Comparison of ENCODE assay signal across 35 cellular contexts in genomic region chr13:111636271-111636670, GRCh38.
"Had no signal": no experiment of that assay in that cellular context is flagged by ENCODE, and none has a peak within 500 bp of the region (broad histone marks: within the 10 kb centered on the region; RNA-seq: fewer than 3 reads in every experiment).

No MANE protein-coding gene starts in this region.

- H3K36me3 ChIP-seq: adrenal gland, brain microvascular endothelial cell, breast epithelium had no signal

- H3K4me3 Mint-ChIP-seq: activated B cell treated with CpG ODN at 0.5 μM for 24 hours; activated CD4-positive, alpha-beta memory T cell treated with anti-CD3 and anti-CD28 coated beads for 36 hours; activated CD4-positive, alpha-beta T cell treated with anti-CD3 and anti-CD28 coated beads, Interleukin-2, amount 10 ng/mL, durations not matched to agents 24 days and 14 days; activated CD8-positive, alpha-beta T cell treated with anti-CD3 and anti-CD28 coated beads for 36 hours; activated naive CD4-positive, alpha-beta T cell treated with anti-CD3 and anti-CD28 coated beads for 36 hours; activated naive CD8-positive, alpha-beta T cell treated with anti-CD3 and anti-CD28 coated beads for 36 hours; activated T-cell treated with anti-CD3 and anti-CD28 coated beads, Interleukin-2, amount 50 U/mL, for 4 hours; activated T-cell treated with anti-CD3 and anti-CD28 coated beads, Interleukin-2, amount 50 U/mL, for 72 hours; activated T-helper 1 cell treated with anti-CD3 and anti-CD28 coated beads, Interleukin-12 subunit alpha, Interleukin-12 subunit beta, Interleukin-2, Interleukin-4 antibody, amounts not matched to agents 30 ng/mL and 10 ng/mL and 1 ng/mL, durations not matched to agents 14 hours and 24 hours and 36 hours; activated T-helper 17 cell treated with anti-CD3 and anti-CD28 coated beads, Interleukin-2, amount 50 U/mL, for 72 hours; T-helper 1 cell treated with Interleukin-12 subunit alpha and Interleukin-12 subunit beta and Interleukin-4 antibody, amounts not matched to agents 30 μg/mL and 1 μg/mL, for 36 hours; T-helper 2 cell treated with Interferon-gamma antibody and Interleukin-4, amounts not matched to agents 5 μg/mL and 100 μg/mL, for 36 hours had no signal

- H3K9me3 Mint-ChIP-seq: activated B cell treated with CpG ODN at 0.5 μM for 24 hours; activated CD4-positive, alpha-beta memory T cell treated with anti-CD3 and anti-CD28 coated beads for 36 hours; activated CD4-positive, alpha-beta T cell treated with anti-CD3 and anti-CD28 coated beads, Interleukin-2, amount 10 ng/mL, durations not matched to agents 24 days and 14 days; activated CD8-positive, alpha-beta T cell treated with anti-CD3 and anti-CD28 coated beads for 36 hours; activated naive CD4-positive, alpha-beta T cell treated with anti-CD3 and anti-CD28 coated beads for 36 hours; activated naive CD4-positive, alpha-beta T cell treated with anti-CD3 and anti-CD28 coated beads, Interleukin-2, amount 50 U/mL, for 72 hours; activated naive CD8-positive, alpha-beta T cell treated with anti-CD3 and anti-CD28 coated beads for 36 hours; activated T-cell treated with anti-CD3 and anti-CD28 coated beads, Interleukin-2, amount 50 U/mL, for 4 hours; activated T-cell treated with anti-CD3 and anti-CD28 coated beads, Interleukin-2, amount 50 U/mL, for 72 hours; activated T-helper 1 cell treated with anti-CD3 and anti-CD28 coated beads, Interleukin-12 subunit alpha, Interleukin-12 subunit beta, Interleukin-2, Interleukin-4 antibody, amounts not matched to agents 30 ng/mL and 10 ng/mL and 1 ng/mL, durations not matched to agents 14 hours and 24 hours and 36 hours; activated T-helper 17 cell treated with anti-CD3 and anti-CD28 coated beads, Interleukin-2, amount 50 U/mL, for 72 hours; T-helper 1 cell treated with Interleukin-12 subunit alpha and Interleukin-12 subunit beta and Interleukin-4 antibody, amounts not matched to agents 30 μg/mL and 1 μg/mL, for 36 hours; T-helper 2 cell treated with Interferon-gamma antibody and Interleukin-4, amounts not matched to agents 5 μg/mL and 100 μg/mL, for 36 hours had no signal

- H3K27me3 ChIP-seq: adrenal gland, body of pancreas, brain microvascular endothelial cell had no signal

- H3K36me3 Mint-ChIP-seq: activated CD4-positive, alpha-beta memory T cell treated with anti-CD3 and anti-CD28 coated beads for 36 hours; activated naive CD4-positive, alpha-beta T cell treated with anti-CD3 and anti-CD28 coated beads, Interleukin-2, amount 50 U/mL, for 72 hours; activated naive CD8-positive, alpha-beta T cell treated with anti-CD3 and anti-CD28 coated beads for 36 hours had no signal

- H3K27ac Mint-ChIP-seq: activated B cell treated with CpG ODN at 0.5 μM for 24 hours; activated CD4-positive, alpha-beta memory T cell treated with anti-CD3 and anti-CD28 coated beads for 36 hours; activated CD4-positive, alpha-beta T cell treated with anti-CD3 and anti-CD28 coated beads, Interleukin-2, amount 10 ng/mL, durations not matched to agents 24 days and 14 days; activated CD8-positive, alpha-beta T cell treated with anti-CD3 and anti-CD28 coated beads for 36 hours; activated naive CD4-positive, alpha-beta T cell treated with anti-CD3 and anti-CD28 coated beads for 36 hours; activated naive CD4-positive, alpha-beta T cell treated with anti-CD3 and anti-CD28 coated beads, Interleukin-2, amount 50 U/mL, for 72 hours; activated naive CD8-positive, alpha-beta T cell treated with anti-CD3 and anti-CD28 coated beads for 36 hours; activated T-cell treated with anti-CD3 and anti-CD28 coated beads, Interleukin-2, amount 50 U/mL, for 72 hours; activated T-helper 1 cell treated with anti-CD3 and anti-CD28 coated beads, Interleukin-12 subunit alpha, Interleukin-12 subunit beta, Interleukin-2, Interleukin-4 antibody, amounts not matched to agents 30 ng/mL and 10 ng/mL and 1 ng/mL, durations not matched to agents 14 hours and 24 hours and 36 hours; activated T-helper 17 cell treated with anti-CD3 and anti-CD28 coated beads, Interleukin-2, amount 50 U/mL, for 72 hours; T-helper 1 cell treated with Interleukin-12 subunit alpha and Interleukin-12 subunit beta and Interleukin-4 antibody, amounts not matched to agents 30 μg/mL and 1 μg/mL, for 36 hours; T-helper 2 cell treated with Interferon-gamma antibody and Interleukin-4, amounts not matched to agents 5 μg/mL and 100 μg/mL, for 36 hours had no signal

- H3K4me1 ChIP-seq: adrenal gland, body of pancreas, breast epithelium had no signal

- DNase-seq: activated B cell treated with CpG ODN at 0.5 μM for 24 hours; activated CD4-positive, alpha-beta memory T cell treated with anti-CD3 and anti-CD28 coated beads for 36 hours; activated CD4-positive, alpha-beta T cell treated with anti-CD3 and anti-CD28 coated beads for 4 hours; activated CD4-positive, alpha-beta T cell treated with anti-CD3 and anti-CD28 coated beads, Interleukin-2, amount 10 ng/mL, durations not matched to agents 24 days and 14 days; activated CD4-positive, alpha-beta T cell treated with anti-CD3 and anti-CD28 coated beads, Interleukin-2, amount 50 U/mL, for 1 hour; activated CD4-positive, alpha-beta T cell treated with anti-CD3 and anti-CD28 coated beads, Interleukin-2, amount 50 U/mL, for 4 hours; activated CD4-positive, CD25-positive, alpha-beta regulatory T cell treated with anti-CD3 and anti-CD28 coated beads, Interleukin-2, amount 50 U/mL, for 72 hours; activated CD8-positive, alpha-beta memory T cell treated with anti-CD3 and anti-CD28 coated beads, Interleukin-2, amount 50 U/mL, for 4 hours; activated CD8-positive, alpha-beta T cell treated with anti-CD3 and anti-CD28 coated beads for 36 hours; activated effector memory CD4-positive, alpha-beta T cell treated with anti-CD3 and anti-CD28 coated beads, Interleukin-2, amount 50 U/mL, for 16 hours; activated gamma-delta T cell treated with Interleukin-2 at 50 U/mL for 16 hours; activated naive CD4-positive, alpha-beta T cell; activated naive CD4-positive, alpha-beta T cell treated with anti-CD3 and anti-CD28 coated beads for 36 hours; activated naive CD4-positive, alpha-beta T cell treated with anti-CD3 and anti-CD28 coated beads, Interleukin-2, amount 50 U/mL, for 16 hours; activated naive CD8-positive, alpha-beta T cell treated with anti-CD3 and anti-CD28 coated beads for 36 hours; activated T-cell treated with anti-CD3 and anti-CD28 coated beads for 4 hours; activated T-cell treated with anti-CD3 and anti-CD28 coated beads, Interleukin-2, amount 50 U/mL, for 1 hour; activated T-cell treated with anti-CD3 and anti-CD28 coated beads, Interleukin-2, amount 50 U/mL, for 4 hours; activated T-cell treated with anti-CD3 and anti-CD28 coated beads, Interleukin-2, amount 50 U/mL, for 72 hours; adrenal gland; amniotic stem cell; aorta; body of pancreas; brain microvascular endothelial cell; central memory CD4-positive, alpha-beta T cell; T-helper 1 cell; T-helper 2 cell; T-helper 9 cell had no signal

- H3K4me3 ChIP-seq: adrenal gland, body of pancreas, breast epithelium had no signal

- ATAC-seq: activated CD8-positive, alpha-beta T cell treated with anti-CD3 and anti-CD28 coated beads for 36 hours; activated naive CD4-positive, alpha-beta T cell treated with anti-CD3 and anti-CD28 coated beads, Interleukin-2, amount 50 U/mL, for 72 hours; activated T-cell treated with anti-CD3 and anti-CD28 coated beads, Interleukin-2, amount 50 U/mL, for 4 hours; activated T-cell treated with anti-CD3 and anti-CD28 coated beads, Interleukin-2, amount 50 U/mL, for 72 hours; activated T-helper 17 cell treated with anti-CD3 and anti-CD28 coated beads, Interleukin-2, amount 50 U/mL, for 72 hours; body of pancreas had no signal

- H3K9me3 ChIP-seq: adrenal gland, body of pancreas had no signal

- H3K27ac ChIP-seq: adrenal gland, body of pancreas, brain microvascular endothelial cell, breast epithelium, VCaP had no signal

- H3K4me1 Mint-ChIP-seq: activated B cell treated with CpG ODN at 0.5 μM for 24 hours; activated CD4-positive, alpha-beta T cell treated with anti-CD3 and anti-CD28 coated beads, Interleukin-2, amount 10 ng/mL, durations not matched to agents 24 days and 14 days; activated naive CD8-positive, alpha-beta T cell treated with anti-CD3 and anti-CD28 coated beads for 36 hours; activated T-helper 17 cell treated with anti-CD3 and anti-CD28 coated beads, Interleukin-2, amount 50 U/mL, for 72 hours had no signal

- H3K27me3 Mint-ChIP-seq: activated B cell treated with CpG ODN at 0.5 μM for 24 hours; activated CD4-positive, alpha-beta memory T cell treated with anti-CD3 and anti-CD28 coated beads for 36 hours; activated CD4-positive, alpha-beta T cell treated with anti-CD3 and anti-CD28 coated beads, Interleukin-2, amount 10 ng/mL, durations not matched to agents 24 days and 14 days; activated CD8-positive, alpha-beta T cell treated with anti-CD3 and anti-CD28 coated beads for 36 hours; activated naive CD8-positive, alpha-beta T cell treated with anti-CD3 and anti-CD28 coated beads for 36 hours; activated T-helper 17 cell treated with anti-CD3 and anti-CD28 coated beads, Interleukin-2, amount 50 U/mL, for 72 hours had no signal
